In genomic region chr4:23976423-23976822, GRCh38 we compare ENCODE assay signal across 29 cellular contexts.
"Had no signal": no experiment of that assay in that cellular context is flagged by ENCODE, and none has a peak within 500 bp of the region (broad histone marks: within the 10 kb centered on the region; RNA-seq: fewer than 3 reads in every experiment).

No MANE protein-coding gene starts in this region.

- DNase-seq: naive thymus-derived CD8-positive, alpha-beta T cell; nephron progenitor cell; occipital lobe; ovary; posterior cingulate gyrus; psoas muscle; right cardiac atrium; right lobe of liver; sigmoid colon; spleen; stimulated activated CD4-positive, alpha-beta T cell treated with anti-CD3 and anti-CD28 coated beads, Interleukin-12 subunit alpha, Interleukin-12 subunit beta, amount 100 ng/mL, for 4 hours; stimulated activated CD4-positive, alpha-beta T cell treated with anti-CD3 and anti-CD28 coated beads, Interleukin-1b, Interleukin-23, amount 100 ng/mL, for 48 hours; stimulated activated CD4-positive, alpha-beta T cell treated with anti-CD3 and anti-CD28 coated beads, Interleukin-4, amount 100 ng/mL, for 1 hour; stimulated activated CD4-positive, alpha-beta T cell treated with anti-CD3 and anti-CD28 coated beads, Interleukin-4, amount 100 ng/mL, for 4 hours; stimulated activated CD8-positive, alpha-beta memory T cell treated with anti-CD3 and anti-CD28 coated beads, Interleukin-4, amount 100 ng/mL, for 48 hours; stimulated activated naive CD4-positive, alpha-beta T cell; stimulated activated naive CD8-positive, alpha-beta T cell treated with anti-CD3 and anti-CD28 coated beads, Interleukin-15, amount 100 ng/mL, for 72 hours; stimulated activated naive CD8-positive, alpha-beta T cell treated with anti-CD3 and anti-CD28 coated beads, Interleukin-15, Interleukin-2, amounts not matched to agents 100 U/mL and 50 U/mL, for 24 hours; substantia nigra; testis; tibial artery; transverse colon; upper lobe of right lung; uterus had no signal

- H3K4me1 ChIP-seq: parathyroid adenoma, right lobe of liver, spleen, suprapubic skin, testis, tibial artery, upper lobe of right lung, uterus had no signal

- H3K36me3 ChIP-seq: ovary, right lobe of liver, sigmoid colon, spleen, suprapubic skin, tibial artery, transverse colon, upper lobe of right lung, uterus had no signal

- H3K9me3 ChIP-seq: ovary, psoas muscle, right lobe of liver, sigmoid colon, spleen, suprapubic skin, testis, tibial artery, transverse colon, upper lobe of right lung, uterus had no signal

- ATAC-seq: naive thymus-derived CD8-positive, alpha-beta T cell; natural killer cell treated with Interleukin-12 subunit alpha and Interleukin-12 subunit beta and Interleukin-15 and Interleukin-18, amount 100 ng/mL, for 72 hours; psoas muscle; right cardiac atrium; right lobe of liver; stimulated activated memory B cell treated with anti-CD40 and anti-IgM and Interleukin-4, amounts not matched to agents 10 μg/mL and 1 μg/mL and 100 μg/mL, for 72 hours; stimulated activated naive CD8-positive, alpha-beta T cell treated with anti-CD3 and anti-CD28 coated beads, Interleukin-15, amount 100 ng/mL, for 72 hours; stimulated activated naive CD8-positive, alpha-beta T cell treated with anti-CD3 and anti-CD28 coated beads, Interleukin-15, Interleukin-2, amounts not matched to agents 100 U/mL and 50 U/mL, for 24 hours; upper lobe of right lung had no signal

- H3K4me2 ChIP-seq: smooth muscle cell had no signal

- H3K4me3 ChIP-seq: ovary, psoas muscle, right lobe of liver, sigmoid colon, smooth muscle cell, spleen, suprapubic skin, testis, tibial artery, transverse colon, upper lobe of right lung, uterus had no signal

- H3K9ac ChIP-seq: parathyroid adenoma had no signal

- H2AFZ ChIP-seq: parathyroid adenoma had no signal

- H3K27me3 ChIP-seq: ovary, right lobe of liver, sigmoid colon, spleen, suprapubic skin, testis, tibial artery, transverse colon, upper lobe of right lung, uterus had no signal

- H3K27ac ChIP-seq: ovary, parathyroid adenoma, psoas muscle, right lobe of liver, sigmoid colon, spleen, suprapubic skin, testis, tibial artery, transverse colon, upper lobe of right lung, uterus had no signal
